ENCODE assay signal across 7 cellular contexts in genomic region chr3:184540777-184541681, GRCh38. TPM values are rescaled to one million over a fixed set of nuclear protein-coding genes. Genes with fewer than 3 reads are reported as not detected.
A peak's percentile ranks its signal among the peaks of the same experiment; 100 is the strongest.
DNase-seq lines count a peak whose midpoint lies in the region; ATAC-seq and TF ChIP-seq lines count a peak whose summit lies in the region.

No MANE protein-coding gene starts in this region.

- H3K4me3 Mint-ChIP-seq in central memory CD8-positive, alpha-beta T cell = no peak overlapping the region

- no peak overlapping the region for H3K27ac Mint-ChIP-seq in central memory CD8-positive, alpha-beta T cell (ENCODE audit: low read depth)

- peak; percentile 66 for DNase-seq in GM13976 (ENCODE audit: low spot score)
- DNase-seq in NCI-H2107 (lab: John Stamatoyannopoulos, UW) = peak; percentile 95
- DNase-seq in central memory CD8-positive, alpha-beta T cell (ENCODE audit: low spot score in 2 of 2) = peak; percentile 48 to 52
- DNase-seq in lung microvascular endothelial cell (ENCODE audit: low read depth in 2 of 2) = peak; percentile 62 to 82
- peak; percentile 87 for DNase-seq in stimulated activated CD8-positive, alpha-beta memory T cell treated with anti-CD3 and anti-CD28 coated beads, Interleukin-4, amount 100 ng/mL, for 48 hours

- H3K36me3 Mint-ChIP-seq in central memory CD8-positive, alpha-beta T cell (ENCODE audit: insufficient read depth) = no peaks in the 10 kb centered on the region

- peaks cover 10% of the 10 kb centered on the region for H3K4me1 Mint-ChIP-seq in central memory CD8-positive, alpha-beta T cell

- H3K9me3 Mint-ChIP-seq in central memory CD8-positive, alpha-beta T cell = no peaks in the 10 kb centered on the region

- peak; percentile 77 for TF ChIP-seq CTCF in GM13976 (IDR thresholded peaks at IDR 0.05; ENCODE audit: borderline replicate concordance, control extremely low read depth, extremely low read depth, insufficient read depth, missing control alignments)

- in situ Hi-C loops in GM13976 (cut with MboI; ENCODE audit: low sequenced_read_pairs, unreplicated experiment) = no loop called here

- peaks cover 74% of the 10 kb centered on the region for H3K27me3 Mint-ChIP-seq in central memory CD8-positive, alpha-beta T cell

- peak; percentile 48 to 56 for ATAC-seq in activated CD4-positive, CD25-positive, alpha-beta regulatory T cell treated with anti-CD3 and anti-CD28 coated beads, Interleukin-2, amount 50 U/mL, for 24 hours
- ATAC-seq in central memory CD8-positive, alpha-beta T cell (replicated peaks; ENCODE audit: extremely low read depth, poor library complexity, severe bottlenecking) = peak; percentile 59
- ATAC-seq in GM18907 (IDR thresholded peaks at IDR 0.05; ENCODE audit: unreplicated experiment) = no peak

RNA-seq across cellular contexts. Expression of gene EPHB3, which starts 20.6 kb away (rescaled TPM):
- 0.22 and 0.60 TPM in 2 replicates for total RNA-seq in lung microvascular endothelial cell
